ENCODE assay signal across 1 cellular context in genomic region chr9:129557192-129558036, GRCh38.
A peak's percentile ranks its signal among the peaks of the same experiment; 100 is the strongest.
TF ChIP-seq lines count a peak whose summit lies in the region.

No MANE protein-coding gene starts in this region.

TF ChIP-seq in SK-N-SH, 30 proteins besides CTCF, POLR2A, EP300 and RAD21 (continued from another document):
- TF ChIP-seq REST (IDR thresholded peaks at IDR 0.05; ENCODE audit: low read depth, low read length) (0 out of 2 replicates have a peak, but pooled peaks have one; percentile 8), CHD2 (IDR thresholded peaks at IDR 0.05; ENCODE audit: low read length, partially characterized antibody) (peak; percentile 9), FOSL2 (IDR thresholded peaks at IDR 0.05; ENCODE audit: borderline replicate concordance, low read depth) (no peak), MAX (IDR thresholded peaks at IDR 0.05; ENCODE audit: low read depth) (no peak), JUND (IDR thresholded peaks at IDR 0.05) (no peak), IRF3 (IDR thresholded peaks at IDR 0.05; ENCODE audit: low read depth, low read length) (no peak), USF1 (IDR thresholded peaks at IDR 0.05; ENCODE audit: borderline replicate concordance, low read depth) (no peak), ELF1 (IDR thresholded peaks at IDR 0.05) (no peak), TAF1 (IDR thresholded peaks at IDR 0.05; ENCODE audit: borderline replicate concordance, low read depth, low read length) (0 out of 2 replicates have a peak, but pooled peaks have one; percentile 22), USF2 (IDR thresholded peaks at IDR 0.05; ENCODE audit: borderline replicate concordance, low read depth, low read length) (no peak), GATA2 (CRISPR knock-in tag; IDR thresholded peaks at IDR 0.05) (no peak), MXI1 (IDR thresholded peaks at IDR 0.05; ENCODE audit: low read depth, low read length) (no peak), SIN3A (IDR thresholded peaks at IDR 0.05; ENCODE audit: borderline replicate concordance, low read depth, low read length) (no peak), SMC3 (IDR thresholded peaks at IDR 0.05; ENCODE audit: low read depth, low read length) (no peak)
TF ChIP-seq in SK-N-SH: peak in this region for 4.
